Comparison of ENCODE assay signal across 16 cellular contexts in genomic region chr6:145022199-145022782, GRCh38.
"Had no signal": no experiment of that assay in that cellular context is flagged by ENCODE, and none has a peak within 500 bp of the region (broad histone marks: within the 10 kb centered on the region; RNA-seq: fewer than 3 reads in every experiment).

No MANE protein-coding gene starts in this region.

- ATAC-seq: foreskin keratinocyte, left lung, lower lobe of right lung, sciatic nerve had no signal

- H3K4me1 Mint-ChIP-seq: immature natural killer cell, memory B cell, naive B cell, nephron had no signal

- H3K36me3 Mint-ChIP-seq: immature natural killer cell, memory B cell, naive B cell had no signal

- H3K9me3 Mint-ChIP-seq: immature natural killer cell, naive B cell, nephron had no signal

- DNase-seq: colonic mucosa; dermis blood vessel endothelial cell; erythroblast; foreskin keratinocyte; immature natural killer cell; left lung; lower lobe of right lung; naive B cell; stimulated activated CD4-positive, alpha-beta T cell treated with anti-CD3 and anti-CD28 coated beads, Interleukin-2, amount 100 ng/mL, for 24 hours; stimulated activated naive CD4-positive, alpha-beta T cell; tibial artery; upper lobe of left lung; uterus had no signal

- H3K27ac Mint-ChIP-seq: immature natural killer cell, memory B cell, naive B cell, nephron had no signal

- H3K4me3 Mint-ChIP-seq: immature natural killer cell, memory B cell, naive B cell, nephron had no signal
